In the genomic region with DNA sequence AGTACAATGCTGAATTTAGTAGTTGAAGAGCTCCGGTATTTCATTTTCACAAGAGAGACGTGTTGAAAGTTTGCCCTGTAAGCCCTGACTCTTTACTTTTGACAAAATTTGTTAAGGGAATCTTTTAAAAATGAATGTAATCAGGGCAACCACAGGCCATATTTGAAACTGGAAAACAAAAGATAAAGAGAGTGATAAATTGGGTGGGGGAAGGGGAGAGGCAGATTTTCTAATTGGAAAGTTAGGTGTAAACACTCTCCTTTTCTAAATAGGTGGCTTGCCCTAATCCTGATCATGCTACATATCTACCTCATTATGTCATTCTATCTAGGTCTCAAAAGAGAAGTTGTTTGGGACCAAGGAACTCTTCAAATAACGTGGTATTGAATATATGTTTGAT, we compare ENCODE assay signal across 2 cellular contexts.
TF ChIP-seq lines count a peak whose summit lies in the region.

No MANE protein-coding gene starts in this region.

TF ChIP-seq in GM23338, 12 proteins besides CTCF, POLR2A, EP300 and RAD21:
- TF ChIP-seq REST (IDR thresholded peaks at IDR 0.05; ENCODE audit: unreplicated experiment) = no peak
- TF ChIP-seq STAT1 (IDR thresholded peaks at IDR 0.05; ENCODE audit: unreplicated experiment) = no peak
- TF ChIP-seq ZNF331 (CRISPR knock-in tag; IDR thresholded peaks at IDR 0.05; ENCODE audit: low read depth) = no peak
- TF ChIP-seq JUNB (IDR thresholded peaks at IDR 0.05; ENCODE audit: unreplicated experiment) = no peak
- TF ChIP-seq NANOG (IDR thresholded peaks at IDR 0.05; ENCODE audit: borderline replicate concordance) = no peak
- no peak for TF ChIP-seq EZH2 (IDR thresholded peaks at IDR 0.05; ENCODE audit: low read depth, unreplicated experiment)
- no peak for TF ChIP-seq EZH2phosphoT487 (IDR thresholded peaks at IDR 0.05; ENCODE audit: unreplicated experiment)

TF ChIP-seq in K562, 482 proteins besides CTCF, POLR2A, EP300 and RAD21 (continued from another document and continues in another):
- TF ChIP-seq, protein P1, sequence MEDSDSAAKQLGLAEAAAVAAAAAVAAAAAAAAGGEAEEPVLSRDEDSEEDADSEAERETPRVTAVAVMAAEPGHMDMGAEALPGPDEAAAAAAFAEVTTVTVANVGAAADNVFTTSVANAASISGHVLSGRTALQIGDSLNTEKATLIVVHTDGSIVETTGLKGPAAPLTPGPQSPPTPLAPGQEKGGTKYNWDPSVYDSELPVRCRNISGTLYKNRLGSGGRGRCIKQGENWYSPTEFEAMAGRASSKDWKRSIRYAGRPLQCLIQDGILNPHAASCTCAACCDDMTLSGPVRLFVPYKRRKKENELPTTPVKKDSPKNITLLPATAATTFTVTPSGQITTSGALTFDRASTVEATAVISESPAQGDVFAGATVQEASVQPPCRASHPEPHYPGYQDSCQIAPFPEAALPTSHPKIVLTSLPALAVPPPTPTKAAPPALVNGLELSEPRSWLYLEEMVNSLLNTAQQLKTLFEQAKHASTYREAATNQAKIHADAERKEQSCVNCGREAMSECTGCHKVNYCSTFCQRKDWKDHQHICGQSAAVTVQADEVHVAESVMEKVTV (CRISPR knock-in tag; IDR thresholded peaks at IDR 0.05) = 0 out of 2 replicates have a peak, but pooled peaks have one; percentile 22
- TF ChIP-seq, protein P2, sequence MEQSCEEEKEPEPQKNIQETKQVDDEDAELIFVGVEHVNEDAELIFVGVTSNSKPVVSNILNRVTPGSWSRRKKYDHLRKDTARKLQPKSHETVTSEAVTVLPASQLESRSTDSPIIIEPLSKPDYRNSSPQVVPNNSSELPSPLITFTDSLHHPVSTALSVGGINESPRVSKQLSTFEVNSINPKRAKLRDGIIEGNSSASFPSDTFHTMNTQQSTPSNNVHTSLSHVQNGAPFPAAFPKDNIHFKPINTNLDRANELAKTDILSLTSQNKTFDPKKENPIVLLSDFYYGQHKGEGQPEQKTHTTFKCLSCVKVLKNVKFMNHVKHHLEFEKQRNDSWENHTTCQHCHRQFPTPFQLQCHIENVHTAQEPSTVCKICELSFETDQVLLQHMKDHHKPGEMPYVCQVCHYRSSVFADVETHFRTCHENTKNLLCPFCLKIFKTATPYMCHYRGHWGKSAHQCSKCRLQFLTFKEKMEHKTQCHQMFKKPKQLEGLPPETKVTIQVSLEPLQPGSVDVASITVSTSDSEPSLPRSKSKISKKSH (CRISPR knock-in tag; IDR thresholded peaks at IDR 0.05) = no peak
- no peak for TF ChIP-seq MTA1 (IDR thresholded peaks at IDR 0.05; ENCODE audit: borderline replicate concordance)
- TF ChIP-seq, protein P3, sequence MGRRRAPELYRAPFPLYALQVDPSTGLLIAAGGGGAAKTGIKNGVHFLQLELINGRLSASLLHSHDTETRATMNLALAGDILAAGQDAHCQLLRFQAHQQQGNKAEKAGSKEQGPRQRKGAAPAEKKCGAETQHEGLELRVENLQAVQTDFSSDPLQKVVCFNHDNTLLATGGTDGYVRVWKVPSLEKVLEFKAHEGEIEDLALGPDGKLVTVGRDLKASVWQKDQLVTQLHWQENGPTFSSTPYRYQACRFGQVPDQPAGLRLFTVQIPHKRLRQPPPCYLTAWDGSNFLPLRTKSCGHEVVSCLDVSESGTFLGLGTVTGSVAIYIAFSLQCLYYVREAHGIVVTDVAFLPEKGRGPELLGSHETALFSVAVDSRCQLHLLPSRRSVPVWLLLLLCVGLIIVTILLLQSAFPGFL (CRISPR knock-in tag; IDR thresholded peaks at IDR 0.05) = no peak
- no peak for TF ChIP-seq ZNF121 (CRISPR knock-in tag; conservative IDR thresholded peaks at IDR 0.05)
- TF ChIP-seq RCOR1 (IDR thresholded peaks at IDR 0.05; ENCODE audit: borderline replicate concordance in 1 of 2, low read depth in 2 of 2, low read length in 2 of 2) = peak in 1 of 2 experiments; percentile 55; a peak in 1 of 4 replicates
- TF ChIP-seq RBM22 (IDR thresholded peaks at IDR 0.05; ENCODE audit: low read depth, low read length, poor library complexity, severe bottlenecking) = no peak
- TF ChIP-seq RBFOX2 (IDR thresholded peaks at IDR 0.05; ENCODE audit: low read depth, low read length) = no peak
- no peak for TF ChIP-seq HNRNPK (IDR thresholded peaks at IDR 0.05; ENCODE audit: low read depth, low read length, poor library complexity, severe bottlenecking)
- TF ChIP-seq CBFA2T3 (IDR thresholded peaks at IDR 0.05) = peak; percentile 57
- TF ChIP-seq, protein P4, sequence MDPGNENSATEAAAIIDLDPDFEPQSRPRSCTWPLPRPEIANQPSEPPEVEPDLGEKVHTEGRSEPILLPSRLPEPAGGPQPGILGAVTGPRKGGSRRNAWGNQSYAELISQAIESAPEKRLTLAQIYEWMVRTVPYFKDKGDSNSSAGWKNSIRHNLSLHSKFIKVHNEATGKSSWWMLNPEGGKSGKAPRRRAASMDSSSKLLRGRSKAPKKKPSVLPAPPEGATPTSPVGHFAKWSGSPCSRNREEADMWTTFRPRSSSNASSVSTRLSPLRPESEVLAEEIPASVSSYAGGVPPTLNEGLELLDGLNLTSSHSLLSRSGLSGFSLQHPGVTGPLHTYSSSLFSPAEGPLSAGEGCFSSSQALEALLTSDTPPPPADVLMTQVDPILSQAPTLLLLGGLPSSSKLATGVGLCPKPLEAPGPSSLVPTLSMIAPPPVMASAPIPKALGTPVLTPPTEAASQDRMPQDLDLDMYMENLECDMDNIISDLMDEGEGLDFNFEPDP (CRISPR knock-in tag; IDR thresholded peaks at IDR 0.05) = no peak
- no peak for TF ChIP-seq POLR2B (IDR thresholded peaks at IDR 0.05; ENCODE audit: low read depth, partially characterized antibody)
- TF ChIP-seq KHSRP (IDR thresholded peaks at IDR 0.05) = no peak
- TF ChIP-seq ELK3 (CRISPR knock-in tag; IDR thresholded peaks at IDR 0.05) = no peak
- TF ChIP-seq SRSF1 (IDR thresholded peaks at IDR 0.05; ENCODE audit: low read depth, low read length) = no peak
- no peak for TF ChIP-seq BCOR (IDR thresholded peaks at IDR 0.05)
- TF ChIP-seq, protein P5, sequence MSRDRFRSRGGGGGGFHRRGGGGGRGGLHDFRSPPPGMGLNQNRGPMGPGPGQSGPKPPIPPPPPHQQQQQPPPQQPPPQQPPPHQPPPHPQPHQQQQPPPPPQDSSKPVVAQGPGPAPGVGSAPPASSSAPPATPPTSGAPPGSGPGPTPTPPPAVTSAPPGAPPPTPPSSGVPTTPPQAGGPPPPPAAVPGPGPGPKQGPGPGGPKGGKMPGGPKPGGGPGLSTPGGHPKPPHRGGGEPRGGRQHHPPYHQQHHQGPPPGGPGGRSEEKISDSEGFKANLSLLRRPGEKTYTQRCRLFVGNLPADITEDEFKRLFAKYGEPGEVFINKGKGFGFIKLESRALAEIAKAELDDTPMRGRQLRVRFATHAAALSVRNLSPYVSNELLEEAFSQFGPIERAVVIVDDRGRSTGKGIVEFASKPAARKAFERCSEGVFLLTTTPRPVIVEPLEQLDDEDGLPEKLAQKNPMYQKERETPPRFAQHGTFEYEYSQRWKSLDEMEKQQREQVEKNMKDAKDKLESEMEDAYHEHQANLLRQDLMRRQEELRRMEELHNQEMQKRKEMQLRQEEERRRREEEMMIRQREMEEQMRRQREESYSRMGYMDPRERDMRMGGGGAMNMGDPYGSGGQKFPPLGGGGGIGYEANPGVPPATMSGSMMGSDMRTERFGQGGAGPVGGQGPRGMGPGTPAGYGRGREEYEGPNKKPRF (IDR thresholded peaks at IDR 0.05; ENCODE audit: low read depth, low read length) = no peak
- no peak for TF ChIP-seq MCM2 (IDR thresholded peaks at IDR 0.05; ENCODE audit: low read depth)
- TF ChIP-seq GTF2E2 (tag; IDR thresholded peaks at IDR 0.05) = no peak
- TF ChIP-seq HNRNPH1 (optimal IDR thresholded peaks at IDR 0.05; ENCODE audit: low read depth, low read length) = no peak
- no peak; the same call in 1 of the 2 replicates for TF ChIP-seq ZEB2 (IDR thresholded peaks at IDR 0.05)
- no peak for TF ChIP-seq NCOA6 (IDR thresholded peaks at IDR 0.05)
- no peak for TF ChIP-seq ZFP30 (CRISPR knock-in tag; IDR thresholded peaks at IDR 0.05; ENCODE audit: borderline replicate concordance)
- no peak for TF ChIP-seq TBL1XR1 (IDR thresholded peaks at IDR 0.05; ENCODE audit: low read length in 2 of 2)
- no peak for TF ChIP-seq ZBTB7A (IDR thresholded peaks at IDR 0.05; ENCODE audit: borderline replicate concordance, control insufficient read depth, low read depth, low read length)
- TF ChIP-seq MECOM (CRISPR knock-in tag; IDR thresholded peaks at IDR 0.05) = no peak
- TF ChIP-seq, protein P6, sequence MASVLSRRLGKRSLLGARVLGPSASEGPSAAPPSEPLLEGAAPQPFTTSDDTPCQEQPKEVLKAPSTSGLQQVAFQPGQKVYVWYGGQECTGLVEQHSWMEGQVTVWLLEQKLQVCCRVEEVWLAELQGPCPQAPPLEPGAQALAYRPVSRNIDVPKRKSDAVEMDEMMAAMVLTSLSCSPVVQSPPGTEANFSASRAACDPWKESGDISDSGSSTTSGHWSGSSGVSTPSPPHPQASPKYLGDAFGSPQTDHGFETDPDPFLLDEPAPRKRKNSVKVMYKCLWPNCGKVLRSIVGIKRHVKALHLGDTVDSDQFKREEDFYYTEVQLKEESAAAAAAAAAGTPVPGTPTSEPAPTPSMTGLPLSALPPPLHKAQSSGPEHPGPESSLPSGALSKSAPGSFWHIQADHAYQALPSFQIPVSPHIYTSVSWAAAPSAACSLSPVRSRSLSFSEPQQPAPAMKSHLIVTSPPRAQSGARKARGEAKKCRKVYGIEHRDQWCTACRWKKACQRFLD (CRISPR knock-in tag; IDR thresholded peaks at IDR 0.05) = no peak
- no peak for TF ChIP-seq ELK1 (CRISPR knock-in tag; IDR thresholded peaks at IDR 0.05)
- TF ChIP-seq GABPB1 (CRISPR knock-in tag; IDR thresholded peaks at IDR 0.05) = no peak
- TF ChIP-seq PML (IDR thresholded peaks at IDR 0.05; ENCODE audit: low read length) = no peak
- TF ChIP-seq RB1 (IDR thresholded peaks at IDR 0.05; ENCODE audit: low read depth) = no peak
- TF ChIP-seq, protein P7, sequence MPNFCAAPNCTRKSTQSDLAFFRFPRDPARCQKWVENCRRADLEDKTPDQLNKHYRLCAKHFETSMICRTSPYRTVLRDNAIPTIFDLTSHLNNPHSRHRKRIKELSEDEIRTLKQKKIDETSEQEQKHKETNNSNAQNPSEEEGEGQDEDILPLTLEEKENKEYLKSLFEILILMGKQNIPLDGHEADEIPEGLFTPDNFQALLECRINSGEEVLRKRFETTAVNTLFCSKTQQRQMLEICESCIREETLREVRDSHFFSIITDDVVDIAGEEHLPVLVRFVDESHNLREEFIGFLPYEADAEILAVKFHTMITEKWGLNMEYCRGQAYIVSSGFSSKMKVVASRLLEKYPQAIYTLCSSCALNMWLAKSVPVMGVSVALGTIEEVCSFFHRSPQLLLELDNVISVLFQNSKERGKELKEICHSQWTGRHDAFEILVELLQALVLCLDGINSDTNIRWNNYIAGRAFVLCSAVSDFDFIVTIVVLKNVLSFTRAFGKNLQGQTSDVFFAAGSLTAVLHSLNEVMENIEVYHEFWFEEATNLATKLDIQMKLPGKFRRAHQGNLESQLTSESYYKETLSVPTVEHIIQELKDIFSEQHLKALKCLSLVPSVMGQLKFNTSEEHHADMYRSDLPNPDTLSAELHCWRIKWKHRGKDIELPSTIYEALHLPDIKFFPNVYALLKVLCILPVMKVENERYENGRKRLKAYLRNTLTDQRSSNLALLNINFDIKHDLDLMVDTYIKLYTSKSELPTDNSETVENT (CRISPR knock-in tag; IDR thresholded peaks at IDR 0.05) = no peak
- no peak for TF ChIP-seq ZNF717 (CRISPR knock-in tag; IDR thresholded peaks at IDR 0.05)
- no peak for TF ChIP-seq ZNF707 (CRISPR knock-in tag; conservative IDR thresholded peaks at IDR 0.05)
- TF ChIP-seq CCAR2 (IDR thresholded peaks at IDR 0.05; ENCODE audit: low read depth, low read length) = no peak
- TF ChIP-seq SMARCE1 (IDR thresholded peaks at IDR 0.05) = peak; percentile 37; the same call in 1 of the 2 replicates
- no peak for TF ChIP-seq NELFE (IDR thresholded peaks at IDR 0.05; ENCODE audit: insufficient read depth, insufficient read length)
- no peak for TF ChIP-seq ZFPM2 (CRISPR knock-in tag; IDR thresholded peaks at IDR 0.05)
- no peak for TF ChIP-seq NR2C2 (CRISPR knock-in tag; IDR thresholded peaks at IDR 0.05)
- TF ChIP-seq NR2C2 (tag; IDR thresholded peaks at IDR 0.05) = no peak
- peak; percentile 39 for TF ChIP-seq DACH1 (IDR thresholded peaks at IDR 0.05; ENCODE audit: partially characterized antibody)
- TF ChIP-seq ZNF830 (CRISPR knock-in tag; IDR thresholded peaks at IDR 0.05) = no peak
- no peak for TF ChIP-seq HNRNPL (IDR thresholded peaks at IDR 0.05; ENCODE audit: low read depth, low read length)
- TF ChIP-seq RBBP5 (IDR thresholded peaks at IDR 0.05; ENCODE audit: borderline replicate concordance, insufficient read depth, low read length, poor library complexity, severe bottlenecking) = no peak
- no peak for TF ChIP-seq ZBED1 (IDR thresholded peaks at IDR 0.05)
- TF ChIP-seq CC2D1A (IDR thresholded peaks at IDR 0.05) = no peak
- TF ChIP-seq MLLT1 (IDR thresholded peaks at IDR 0.05) = no peak
- TF ChIP-seq PTTG1 (tag; IDR thresholded peaks at IDR 0.05; ENCODE audit: low read depth) = no peak
- no peak for TF ChIP-seq DNMT1 (IDR thresholded peaks at IDR 0.05)
- no peak for TF ChIP-seq THRAP3 (IDR thresholded peaks at IDR 0.05; ENCODE audit: borderline replicate concordance)
- no peak for TF ChIP-seq FOXK2 (conservative IDR thresholded peaks at IDR 0.05 in 1 of 2, IDR thresholded peaks at IDR 0.05 in 1 of 2; ENCODE audit: low read depth in 2 of 2)
- TF ChIP-seq CHD4 (IDR thresholded peaks at IDR 0.05; ENCODE audit: insufficient read depth, insufficient replicate concordance, low read depth, low read length, poor library complexity, severe bottlenecking) = no peak
